In genomic region chr3:23444386-23444785, GRCh38 we compare ENCODE assay signal across 21 cellular contexts.
"Had no signal": no experiment of that assay in that cellular context is flagged by ENCODE, and none has a peak within 500 bp of the region (broad histone marks: within the 10 kb centered on the region; RNA-seq: fewer than 3 reads in every experiment).

No MANE protein-coding gene starts in this region.

- H3K4me1 ChIP-seq: upper lobe of right lung had no signal

- H3K36me3 ChIP-seq: gastrocnemius medialis, spleen, thoracic aorta, upper lobe of right lung had no signal

- DNase-seq: activated B cell treated with CpG ODN at 0.5 μM for 24 hours; activated CD4-positive, alpha-beta T cell treated with anti-CD3 and anti-CD28 coated beads, Interleukin-2, amount 10 ng/mL, durations not matched to agents 24 days and 14 days; activated CD8-positive, alpha-beta T cell treated with anti-CD3 and anti-CD28 coated beads for 36 hours; activated naive CD4-positive, alpha-beta T cell treated with anti-CD3 and anti-CD28 coated beads for 36 hours; activated T-cell treated with anti-CD3 and anti-CD28 coated beads, Interleukin-2, amount 50 U/mL, for 1 hour; erythroblast; gastrocnemius medialis; head of caudate nucleus; kidney; nephron progenitor cell; nucleus accumbens; posterior cingulate gyrus; spleen; stimulated activated naive B cell treated with anti-CD40 and anti-IgM and Interleukin-4, amounts not matched to agents 10 μg/mL and 1 μg/mL and 100 μg/mL, for 72 hours; upper lobe of right lung had no signal

- H3K27ac ChIP-seq: coronary artery, gastrocnemius medialis, spleen, thoracic aorta, upper lobe of right lung had no signal

- H3K4me3 ChIP-seq: coronary artery, gastrocnemius medialis, lung, spleen, thoracic aorta, upper lobe of right lung had no signal

- H3K9me3 ChIP-seq: gastrocnemius medialis, spleen, thoracic aorta, upper lobe of right lung had no signal

- FAIRE-seq: kidney, TTC549 had no signal

- ATAC-seq: activated CD8-positive, alpha-beta T cell treated with anti-CD3 and anti-CD28 coated beads for 36 hours; activated T-helper 17 cell treated with anti-CD3 and anti-CD28 coated beads, Interleukin-2, amount 50 U/mL, for 72 hours; gastrocnemius medialis; left lobe of liver; stimulated activated naive B cell treated with anti-CD40 and anti-IgM and Interleukin-4, amounts not matched to agents 10 μg/mL and 1 μg/mL and 100 μg/mL, for 72 hours; upper lobe of right lung had no signal

- H3K27me3 ChIP-seq: gastrocnemius medialis, spleen, upper lobe of right lung had no signal
